Comparison of ENCODE assay signal across 10 cellular contexts in the genomic region with DNA sequence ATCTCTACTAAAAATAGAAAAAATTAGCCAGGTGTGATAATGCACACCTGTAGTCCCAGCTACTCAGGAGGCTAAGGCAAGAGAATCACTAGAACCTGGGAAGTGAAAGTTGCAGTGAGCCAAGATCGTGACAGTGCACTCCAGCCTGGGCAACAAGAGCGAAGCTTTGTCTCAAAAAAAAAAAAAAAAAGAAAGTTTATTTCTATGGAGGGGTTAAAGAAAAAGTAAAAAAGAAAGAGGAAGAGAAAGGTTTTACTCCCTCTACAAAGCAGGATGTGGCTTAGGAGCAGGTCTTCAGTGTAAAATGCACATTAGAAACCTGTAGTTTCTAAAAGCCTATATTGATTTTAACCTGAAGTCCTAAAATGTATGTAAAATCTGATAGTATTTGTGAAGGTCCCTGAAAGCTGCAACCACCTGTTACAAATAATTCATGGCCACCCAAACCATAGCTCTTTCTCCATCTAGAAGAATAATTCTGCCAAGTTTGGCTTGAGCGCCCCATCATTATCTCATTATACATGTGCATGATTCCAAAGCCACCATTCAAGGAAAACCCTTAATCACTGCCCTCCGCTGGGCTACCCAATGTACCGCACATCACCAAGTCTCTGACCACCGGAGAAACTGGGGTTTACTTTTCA. TPM values are rescaled to one million over a fixed set of nuclear protein-coding genes. Genes with fewer than 3 reads are reported as not detected.
DNase-seq lines count a peak whose midpoint lies in the region; ATAC-seq, FAIRE-seq and TF ChIP-seq lines count a peak whose summit lies in the region.
"Had no signal": no experiment of that assay in that cellular context is flagged by ENCODE, and none has a peak within 500 bp of the region (broad histone marks: within the 10 kb centered on the region; RNA-seq: fewer than 3 reads in every experiment).

No MANE protein-coding gene starts in this region.

- no peak for TF ChIP-seq EP300 in A549 (IDR thresholded peaks at IDR 0.05)

- H3K9me3 ChIP-seq in A549 (no peaks in the 10 kb centered on the region), heart left ventricle (no peaks in the 10 kb centered on the region)

- H3K27ac ChIP-seq in A549 (no peak overlapping the region), heart left ventricle (peak overlapping the region in 2 of 12 donors; percentile 96 to 97)

- 87% methylated on average over 6 of the region's 6 CpGs for WGBS in A549 (ENCODE audit: missing lambda C conversion rate)
- 81 to 92% (median 88%) methylated on average over 6 of the region's 6 CpGs for WGBS in heart left ventricle, 4 donors

- TF ChIP-seq RAD21 in A549 (conservative IDR thresholded peaks at IDR 0.05 in 1 of 2, IDR thresholded peaks at IDR 0.05 in 1 of 2): peak; percentile 16 to 38; a peak in 3 of 5 replicates

- no peak overlapping the region for H3K4me2 ChIP-seq in A549

- ATAC-seq in A549 (no peak), GM18867 (IDR thresholded peaks at IDR 0.05; ENCODE audit: unreplicated experiment) (peak; percentile 27), heart left ventricle (no peak), HG03039 (IDR thresholded peaks at IDR 0.05; ENCODE audit: unreplicated experiment) (no peak)

- no peak for TF ChIP-seq CTCF in A549 (IDR thresholded peaks at IDR 0.05)
- TF ChIP-seq CTCF in fibroblast of mammary gland (conservative IDR thresholded peaks at IDR 0.05; ENCODE audit: control insufficient read depth, insufficient read depth, low read depth, low read length): peak; percentile 11
- TF ChIP-seq CTCF in heart left ventricle (IDR thresholded peaks at IDR 0.05): peak in 1 of 12 donors; percentile 11

- H3K4me1 ChIP-seq in A549 (peaks cover 21% of the 10 kb centered on the region), heart left ventricle (peaks cover 0 to 82% (median 25%) of the 10 kb centered on the region in 12 donors)

- peak in 1 of 2 experiments; percentile 51 for DNase-seq in A549 (ENCODE audit: low read depth in 1 of 2, low spot score in 1 of 2)
- peak; percentile 52 for DNase-seq in OCI-M1 (lab: John Stamatoyannopoulos, UW)
- DNase-seq in fibroblast of mammary gland (ENCODE audit: low read depth): no peak
- DNase-seq in frontal cortex (ENCODE audit: low spot score in 2 of 2): no peak
- no peak for DNase-seq in NCI-H2171 treated with DMSO at 0.1 percent for 48 hours (lab: John Stamatoyannopoulos, UW)
- no peak for DNase-seq in heart left ventricle
- DNase-seq: activated CD4-positive, alpha-beta T cell treated with anti-CD3 and anti-CD28 coated beads, Interleukin-2, amount 50 U/mL, for 1 hour had no signal

- TF ChIP-seq POLR2A in A549 (IDR thresholded peaks at IDR 0.05; ENCODE audit: low read length) (no peak), heart left ventricle (IDR thresholded peaks at IDR 0.05) (no peak)

- intact Hi-C loops in heart left ventricle (cut with DNase I): loop anchor here in 6 of 10 donors (5.0 to 10.0 kb wide), 5 partner anchors 72 to 152 kb away; no protein-coding TSS in a partner anchor

- no peaks in the 10 kb centered on the region for H3K36me3 ChIP-seq in heart left ventricle

- FAIRE-seq in A549 (lab: Jason Lieb, UNC) (no peak), frontal cortex (lab: Jason Lieb, UNC) (no peak)
- FAIRE-seq: keratinocyte had no signal

- no peak overlapping the region for H3K4me3 ChIP-seq in A549
- no peak overlapping the region for H3K4me3 ChIP-seq in fibroblast of mammary gland (ENCODE audit: control insufficient read depth, low read depth, low read length)
- peak overlapping the region in 3 of 12 donors; percentile 13 to 94 (median 22) for H3K4me3 ChIP-seq in heart left ventricle

- POLR2A ChIA-PET in A549 (lab: Yijun Ruan, JAX): no interaction called here

- H3K27me3 ChIP-seq in heart left ventricle: no peaks in the 10 kb centered on the region

- CTCF ChIA-PET in A549 (lab: Yijun Ruan, JAX): interaction anchor here (0.9 to 1.7 kb wide), 7 partner anchors 9 to 313 kb away, joined by 3 to 13 read pairs (median 5); no protein-coding TSS in a partner anchor

TF ChIP-seq in A549, 52 proteins besides CTCF, POLR2A, EP300 and RAD21:
- TF ChIP-seq CBX8 (IDR thresholded peaks at IDR 0.05): no peak
- peak; percentile 14; the same call in 1 of the 3 replicates for TF ChIP-seq SMC3 (IDR thresholded peaks at IDR 0.05)
TF ChIP-seq in A549: peak in this region for 1.

RNA-seq across cellular contexts. Expression of gene FNBP1, which starts 3.4 kb away (rescaled TPM):
- polyA plus RNA-seq in A549 (2011; rRNA removed) (15.6 and 17.9 TPM in 2 replicates), A549 (2017; fragmentation: RNase III; extraction: RNeasy Plus Mini Kit Qiagen cat#74134 plus additional on column Dnase treatment) (10.3 to 11.4 TPM (median 10.6 TPM) in 3 replicates), heart left ventricle (10 to 100 TPM in 1 of 2 donors, 1 to 10 TPM in 1; 6.9 to 13.4 TPM)
- polyA plus RNA-seq in A549 (2012; cell fraction: cytosol; rRNA removed): 4.0 and 4.8 TPM in 2 replicates
- 3.6 and 5.7 TPM in 2 replicates for polyA plus RNA-seq in A549 (2012; cell fraction: nucleus; rRNA removed)
- 9.6 and 13.6 TPM in 2 replicates for polyA minus RNA-seq in A549 (2011; rRNA and poly(A)+ RNA removed)
- total RNA-seq in frontal cortex (49.7 TPM), heart left ventricle (10 to 100 TPM; 16.6 to 47.3 (median 24.8) TPM)

RNA-seq across cellular contexts. Expression of gene GPR107, which starts 14.1 kb away (rescaled TPM):
- polyA plus RNA-seq in A549 (2011; rRNA removed) (45.1 and 62.4 TPM in 2 replicates), A549 (2017; fragmentation: RNase III; extraction: RNeasy Plus Mini Kit Qiagen cat#74134 plus additional on column Dnase treatment) (28.1 to 30.1 TPM (median 28.2 TPM) in 3 replicates), heart left ventricle (10 to 100 TPM in 1 of 2 donors, 1 to 10 TPM in 1; 7.0 to 30.5 TPM)
- polyA plus RNA-seq in A549 (2012; cell fraction: cytosol; rRNA removed): 10.7 and 13.8 TPM in 2 replicates
- 13.7 and 18.7 TPM in 2 replicates for polyA plus RNA-seq in A549 (2012; cell fraction: nucleus; rRNA removed)
- 29.6 and 51.4 TPM in 2 replicates for polyA minus RNA-seq in A549 (2011; rRNA and poly(A)+ RNA removed)
- total RNA-seq in frontal cortex (21.2 TPM), heart left ventricle (10 to 100 TPM; 16.1 to 33.2 (median 21.3) TPM)
